ENCODE assay signal across 1 cellular context in the genomic region with DNA sequence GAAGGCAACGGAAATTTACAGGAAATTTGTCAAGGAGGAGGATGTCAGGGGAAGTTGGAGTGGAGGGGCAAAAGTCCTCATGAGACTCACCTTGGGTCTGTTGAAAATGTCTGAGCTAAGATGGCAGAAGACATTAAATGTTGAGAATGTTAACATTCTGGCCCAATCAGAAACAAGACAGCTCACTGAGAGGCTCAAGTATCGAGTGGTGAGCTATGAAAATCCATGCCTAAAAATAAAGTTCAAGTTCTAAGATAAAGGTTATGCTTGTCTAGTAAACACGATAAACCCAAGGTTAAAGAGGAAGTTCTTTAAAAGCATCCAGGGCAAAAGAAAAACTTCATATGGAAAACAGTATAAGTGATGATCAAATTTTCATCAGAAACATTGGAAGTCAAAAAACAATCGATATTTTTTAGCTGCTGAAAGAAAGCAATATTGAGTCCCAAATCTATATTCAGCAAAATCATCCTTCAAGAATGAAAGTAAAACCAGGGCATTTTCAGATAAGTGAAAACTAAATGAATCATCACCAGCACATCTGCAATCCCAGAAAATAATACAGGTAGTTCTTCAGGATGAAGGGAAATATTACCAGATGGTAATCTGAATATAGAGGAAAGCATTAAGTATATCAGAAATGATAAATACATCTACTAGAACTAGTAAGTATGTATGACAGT.
TF ChIP-seq lines count a peak whose summit lies in the region.

No MANE protein-coding gene starts in this region.

TF ChIP-seq in HepG2, 621 proteins besides CTCF, POLR2A, EP300 and RAD21 (continued from another document):
- no peak for TF ChIP-seq ZNF18 (CRISPR knock-in tag; IDR thresholded peaks at IDR 0.05; ENCODE audit: insufficient replicate concordance)
- no peak for TF ChIP-seq ZNF513 (CRISPR knock-in tag; conservative IDR thresholded peaks at IDR 0.05)
- no peak for TF ChIP-seq MYC (CRISPR knock-in tag; IDR thresholded peaks at IDR 0.05; ENCODE audit: borderline replicate concordance)
- TF ChIP-seq ZNF770 (CRISPR knock-in tag; IDR thresholded peaks at IDR 0.05): no peak
- TF ChIP-seq NFIB (CRISPR knock-in tag; IDR thresholded peaks at IDR 0.05; ENCODE audit: borderline replicate concordance): no peak
- TF ChIP-seq, protein P1, sequence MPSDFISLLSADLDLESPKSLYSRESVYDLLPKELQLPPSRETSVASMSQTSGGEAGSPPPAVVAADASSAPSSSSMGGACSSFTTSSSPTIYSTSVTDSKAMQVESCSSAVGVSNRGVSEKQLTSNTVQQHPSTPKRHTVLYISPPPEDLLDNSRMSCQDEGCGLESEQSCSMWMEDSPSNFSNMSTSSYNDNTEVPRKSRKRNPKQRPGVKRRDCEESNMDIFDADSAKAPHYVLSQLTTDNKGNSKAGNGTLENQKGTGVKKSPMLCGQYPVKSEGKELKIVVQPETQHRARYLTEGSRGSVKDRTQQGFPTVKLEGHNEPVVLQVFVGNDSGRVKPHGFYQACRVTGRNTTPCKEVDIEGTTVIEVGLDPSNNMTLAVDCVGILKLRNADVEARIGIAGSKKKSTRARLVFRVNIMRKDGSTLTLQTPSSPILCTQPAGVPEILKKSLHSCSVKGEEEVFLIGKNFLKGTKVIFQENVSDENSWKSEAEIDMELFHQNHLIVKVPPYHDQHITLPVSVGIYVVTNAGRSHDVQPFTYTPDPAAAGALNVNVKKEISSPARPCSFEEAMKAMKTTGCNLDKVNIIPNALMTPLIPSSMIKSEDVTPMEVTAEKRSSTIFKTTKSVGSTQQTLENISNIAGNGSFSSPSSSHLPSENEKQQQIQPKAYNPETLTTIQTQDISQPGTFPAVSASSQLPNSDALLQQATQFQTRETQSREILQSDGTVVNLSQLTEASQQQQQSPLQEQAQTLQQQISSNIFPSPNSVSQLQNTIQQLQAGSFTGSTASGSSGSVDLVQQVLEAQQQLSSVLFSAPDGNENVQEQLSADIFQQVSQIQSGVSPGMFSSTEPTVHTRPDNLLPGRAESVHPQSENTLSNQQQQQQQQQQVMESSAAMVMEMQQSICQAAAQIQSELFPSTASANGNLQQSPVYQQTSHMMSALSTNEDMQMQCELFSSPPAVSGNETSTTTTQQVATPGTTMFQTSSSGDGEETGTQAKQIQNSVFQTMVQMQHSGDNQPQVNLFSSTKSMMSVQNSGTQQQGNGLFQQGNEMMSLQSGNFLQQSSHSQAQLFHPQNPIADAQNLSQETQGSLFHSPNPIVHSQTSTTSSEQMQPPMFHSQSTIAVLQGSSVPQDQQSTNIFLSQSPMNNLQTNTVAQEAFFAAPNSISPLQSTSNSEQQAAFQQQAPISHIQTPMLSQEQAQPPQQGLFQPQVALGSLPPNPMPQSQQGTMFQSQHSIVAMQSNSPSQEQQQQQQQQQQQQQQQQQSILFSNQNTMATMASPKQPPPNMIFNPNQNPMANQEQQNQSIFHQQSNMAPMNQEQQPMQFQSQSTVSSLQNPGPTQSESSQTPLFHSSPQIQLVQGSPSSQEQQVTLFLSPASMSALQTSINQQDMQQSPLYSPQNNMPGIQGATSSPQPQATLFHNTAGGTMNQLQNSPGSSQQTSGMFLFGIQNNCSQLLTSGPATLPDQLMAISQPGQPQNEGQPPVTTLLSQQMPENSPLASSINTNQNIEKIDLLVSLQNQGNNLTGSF (CRISPR knock-in tag; IDR thresholded peaks at IDR 0.05): no peak
- no peak for TF ChIP-seq CCDC6 (CRISPR knock-in tag; IDR thresholded peaks at IDR 0.05)
- no peak for TF ChIP-seq SIN3A (IDR thresholded peaks at IDR 0.05; ENCODE audit: borderline replicate concordance, low read depth, low read length)
